In the genomic region with DNA sequence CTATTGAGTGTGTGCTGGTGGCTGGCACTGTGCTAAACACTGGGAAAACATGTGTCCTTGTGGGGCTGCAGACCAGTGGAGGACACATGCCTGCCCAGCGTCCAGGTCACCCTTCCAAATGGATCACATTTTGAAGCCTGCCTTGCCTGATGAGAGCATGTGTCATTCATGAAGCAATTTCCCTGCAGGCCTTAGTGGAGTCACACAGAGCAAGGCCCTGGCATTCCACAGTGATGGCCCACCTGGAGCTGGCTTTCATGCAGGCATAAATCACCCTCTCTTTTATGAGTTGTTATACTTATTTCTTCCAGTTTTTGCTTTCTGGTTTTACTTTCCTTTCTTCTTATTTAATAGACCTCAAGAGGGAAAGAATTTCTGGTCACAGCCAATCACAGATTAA, we compare ENCODE assay signal across 32 cellular contexts.
"Had no signal": no experiment of that assay in that cellular context is flagged by ENCODE, and none has a peak within 500 bp of the region (broad histone marks: within the 10 kb centered on the region; RNA-seq: fewer than 3 reads in every experiment).

No MANE protein-coding gene starts in this region.

- H3K4me1 Mint-ChIP-seq: mesothelial cell of epicardium, naive B cell had no signal

- H3K4me3 Mint-ChIP-seq: effector memory CD8-positive, alpha-beta T cell; memory B cell; mesothelial cell of epicardium; naive B cell; natural killer cell treated with Interleukin-12 subunit alpha and Interleukin-12 subunit beta and Interleukin-15 and Interleukin-18, amount 100 ng/mL, for 72 hours; neural crest cell; stimulated activated naive CD8-positive, alpha-beta T cell treated with anti-CD3 and anti-CD28 coated beads, Interleukin-15, amount 100 ng/mL, for 72 hours; type B pancreatic cell had no signal

- H3K9me3 Mint-ChIP-seq: effector memory CD8-positive, alpha-beta T cell; memory B cell; mesothelial cell of epicardium; naive B cell; natural killer cell treated with Interleukin-12 subunit alpha and Interleukin-12 subunit beta and Interleukin-15 and Interleukin-18, amount 100 ng/mL, for 72 hours; neural crest cell; stimulated activated naive CD8-positive, alpha-beta T cell treated with anti-CD3 and anti-CD28 coated beads, Interleukin-15, amount 100 ng/mL, for 72 hours; type B pancreatic cell had no signal

- H3K9me3 ChIP-seq: gastrocnemius medialis, left ventricle myocardium inferior, lower lobe of right lung, mucosa of descending colon, neutrophil, right atrium auricular region, thyroid gland had no signal

- H3K27ac ChIP-seq: gastrocnemius medialis, left ventricle myocardium inferior, lower lobe of right lung, neutrophil, parathyroid adenoma, right atrium auricular region, thyroid gland had no signal

- DNase-seq: cerebellar nuclear complex; cortex of kidney; effector memory CD8-positive, alpha-beta T cell; erythroblast; foreskin fibroblast; gastrocnemius medialis; head of caudate nucleus; kidney; left cardiac atrium; left ventricle myocardium inferior; lower lobe of right lung; mucosa of descending colon; naive B cell; stimulated activated CD4-positive, alpha-beta T cell treated with anti-CD3 and anti-CD28 coated beads, Interleukin-12 subunit alpha, Interleukin-12 subunit beta, amount 100 ng/mL, for 4 hours; stimulated activated CD4-positive, alpha-beta T cell treated with anti-CD3 and anti-CD28 coated beads, Interleukin-1b, Interleukin-23, amount 100 ng/mL, for 48 hours; stimulated activated CD4-positive, alpha-beta T cell treated with anti-CD3 and anti-CD28 coated beads, Interleukin-4, amount 100 ng/mL, for 1 hour; stimulated activated CD8-positive, alpha-beta memory T cell treated with anti-CD3 and anti-CD28 coated beads, Interleukin-4, amount 100 ng/mL, for 48 hours; stimulated activated naive CD4-positive, alpha-beta T cell; stimulated activated naive CD8-positive, alpha-beta T cell treated with anti-CD3 and anti-CD28 coated beads, Interleukin-15, amount 100 ng/mL, for 72 hours; thyroid gland had no signal

- H3K4me3 ChIP-seq: gastrocnemius medialis, left ventricle myocardium inferior, lower lobe of right lung, mucosa of descending colon, right atrium auricular region, smooth muscle cell, thyroid gland had no signal

- ATAC-seq: effector memory CD8-positive, alpha-beta T cell; gastrocnemius medialis; left cardiac atrium; lower lobe of right lung; mucosa of descending colon; natural killer cell treated with Interleukin-12 subunit alpha and Interleukin-12 subunit beta and Interleukin-15 and Interleukin-18, amount 100 ng/mL, for 72 hours; sciatic nerve; stimulated activated naive CD8-positive, alpha-beta T cell treated with anti-CD3 and anti-CD28 coated beads, Interleukin-15, amount 100 ng/mL, for 72 hours had no signal

- H3K27me3 Mint-ChIP-seq: effector memory CD8-positive, alpha-beta T cell; memory B cell; naive B cell; progenitor cell of endocrine pancreas; stimulated activated naive CD8-positive, alpha-beta T cell treated with anti-CD3 and anti-CD28 coated beads, Interleukin-15, amount 100 ng/mL, for 72 hours had no signal

- FAIRE-seq: endometrium, kidney had no signal

- H3K9ac ChIP-seq: parathyroid adenoma had no signal

- H3K79me2 ChIP-seq: parathyroid adenoma had no signal

- H3K4me2 ChIP-seq: smooth muscle cell had no signal

- H3K4me1 ChIP-seq: left ventricle myocardium inferior, lower lobe of right lung, right atrium auricular region had no signal

- H3K36me3 ChIP-seq: gastrocnemius medialis, left ventricle myocardium inferior, lower lobe of right lung, neutrophil, right atrium auricular region, thyroid gland had no signal

- H3K27ac Mint-ChIP-seq: effector memory CD8-positive, alpha-beta T cell; memory B cell; mesothelial cell of epicardium; natural killer cell treated with Interleukin-12 subunit alpha and Interleukin-12 subunit beta and Interleukin-15 and Interleukin-18, amount 100 ng/mL, for 72 hours; progenitor cell of endocrine pancreas; stimulated activated naive CD8-positive, alpha-beta T cell treated with anti-CD3 and anti-CD28 coated beads, Interleukin-15, amount 100 ng/mL, for 72 hours; type B pancreatic cell had no signal

- H2AFZ ChIP-seq: parathyroid adenoma had no signal

- H3K36me3 Mint-ChIP-seq: memory B cell; mesothelial cell of epicardium; naive B cell; natural killer cell treated with Interleukin-12 subunit alpha and Interleukin-12 subunit beta and Interleukin-15 and Interleukin-18, amount 100 ng/mL, for 72 hours; type B pancreatic cell had no signal

- H3K27me3 ChIP-seq: gastrocnemius medialis, neutrophil, right atrium auricular region, thyroid gland had no signal
